ENCODE assay signal across 7 cellular contexts in genomic region chr1:156705321-156705917, GRCh38. TPM values are rescaled to one million over a fixed set of nuclear protein-coding genes. Genes with fewer than 3 reads are reported as not detected.
A peak's percentile ranks its signal among the peaks of the same experiment; 100 is the strongest.
DNase-seq lines count a peak whose midpoint lies in the region; ATAC-seq, FAIRE-seq and TF ChIP-seq lines count a peak whose summit lies in the region.

CRABP2 (minus strand) TSS chr1:156705583; CDS start chr1:156705446, 137 bp downstream.

- H2AFZ ChIP-seq in HepG2 (ENCODE audit: low read length), result no peak within 1 kb of the TSS

- H3K27me3 ChIP-seq in breast epithelium (no peaks in the 10 kb centered on the region), HepG2 (ENCODE audit: control insufficient read depth in 1 of 2, insufficient read depth in 2 of 2, low read length in 2 of 2) (peaks cover 11 to 81% of the 10 kb centered on the region in 2 experiments), stomach (peaks cover 0 to 68% (median 23%) of the 10 kb centered on the region in 3 donors)

- no peak within 1 kb of the TSS; the same call in 1 of the 2 replicates for H3K9ac ChIP-seq in HepG2 (ENCODE audit: insufficient read depth, low read depth, low read length)

- no peaks in the 10 kb centered on the region for H4K20me1 ChIP-seq in HepG2 (ENCODE audit: insufficient read depth, low read length)

- H3K4me1 ChIP-seq in breast epithelium, result peaks cover 43 to 54% of the 10 kb centered on the region in 2 donors
- peaks cover 25% of the 10 kb centered on the region for H3K4me1 ChIP-seq in HepG2 (ENCODE audit: insufficient read depth, low read length)
- H3K4me1 ChIP-seq in stomach, result peaks cover 26 to 58% (median 51%) of the 10 kb centered on the region in 4 donors

- BruUV-seq in HepG2 (replicated peaks; lab: Mats Ljungman, UMichigan), result no TSS peak

- H3K79me2 ChIP-seq in HepG2 (ENCODE audit: insufficient read depth, low read length), result no peaks in the 10 kb centered on the region

- H3K9me3 ChIP-seq in breast epithelium (no peaks in the 10 kb centered on the region), HepG2 (ENCODE audit: low read length) (no peaks in the 10 kb centered on the region), stomach (no peaks in the 10 kb centered on the region)

- H3K36me3 ChIP-seq in breast epithelium (no peaks in the 10 kb centered on the region), HepG2 (replicated peaks in 1 of 2; ENCODE audit: control insufficient read depth in 1 of 2, insufficient read depth in 2 of 2, low read length in 2 of 2) (no peaks in the 10 kb centered on the region), stomach (no peaks in the 10 kb centered on the region)

- no peak for FAIRE-seq in HepG2 (lab: Jason Lieb, UNC)

- CTCF ChIA-PET in HepG2 (lab: Yijun Ruan, JAX; ENCODE audit: low intra/inter-chr PET ratio, low total read pairs), result interaction anchor here (2.0 to 3.0 kb wide), 2 partner anchors 16 to 20 kb away, joined by 6 to 30 read pairs; no protein-coding TSS in a partner anchor

- peak within 1 kb of the TSS; percentile 92 to 94 for H3K27ac ChIP-seq in breast epithelium
- no peak within 1 kb of the TSS for H3K27ac ChIP-seq in HepG2 (ENCODE audit: extremely low read length, insufficient read depth, low read length)
- H3K27ac ChIP-seq in stomach, result peak within 1 kb of the TSS in 4 of 5 donors; percentile 32 to 83 (median 50)

- TF ChIP-seq POLR2A in breast epithelium (IDR thresholded peaks at IDR 0.05) (no peak), HepG2 (IDR thresholded peaks at IDR 0.05; ENCODE audit: insufficient read depth in 1 of 2, low read depth in 2 of 2, low read length in 2 of 2) (no peak), stomach (IDR thresholded peaks at IDR 0.05) (no peak)

- no peak for TF ChIP-seq RAD21 in HepG2 (CRISPR knock-in tag; IDR thresholded peaks at IDR 0.05)

- DNase-seq in HCEC 1CT, result peak; percentile 38
- peak; percentile 44 for DNase-seq in RPMI7951 (ENCODE audit: low read depth)
- DNase-seq in breast epithelium (ENCODE audit: low spot score in 2 of 2), result no peak
- DNase-seq in HepG2 (ENCODE audit: low spot score), result no peak
- no peak for DNase-seq in stomach

- no peak for TF ChIP-seq EP300 in HepG2 (IDR thresholded peaks at IDR 0.05; ENCODE audit: low read depth in 2 of 2, low read length in 2 of 2)
- TF ChIP-seq EP300 in HepG2 (CRISPR knock-in tag; IDR thresholded peaks at IDR 0.05; ENCODE audit: borderline replicate concordance), result no peak
- no peak for TF ChIP-seq EP300 in stomach (IDR thresholded peaks at IDR 0.05)

- TF ChIP-seq CTCF in breast epithelium (IDR thresholded peaks at IDR 0.05) (no peak), HepG2 (CRISPR knock-in tag; IDR thresholded peaks at IDR 0.05) (no peak), stomach (IDR thresholded peaks at IDR 0.05) (no peak)

- H3K4me3 ChIP-seq in breast epithelium (peak within 1 kb of the TSS; percentile 42 to 72 (median 54)), HepG2 (replicated peaks in 1 of 3; ENCODE audit: insufficient read depth in 1 of 3, low read depth in 2 of 3, low read length in 3 of 3) (peak within 1 kb of the TSS; percentile 41 to 66 (median 52)), stomach (peak within 1 kb of the TSS; percentile 40 to 56 (median 44))

- intact Hi-C loops in breast epithelium (cut with DNase I; ENCODE audit: low total_unique reads) (no loop called here), HepG2 (cut with micrococcal nuclease; ENCODE audit: unreplicated experiment) (no loop called here), stomach (cut with DNase I; ENCODE audit: low total_unique reads) (no loop called here)

- WGBS in HepG2 (ENCODE audit: low lambda C conversion rate), result 4% methylated on average over 16 of the region's 42 CpGs
- 1 to 4% (median 2%) methylated on average over 18 to 42 of the region's 42 CpGs for WGBS in stomach, 5 donors

- POLR2A ChIA-PET in HepG2 (lab: Yijun Ruan, JAX), result interaction anchor here (1.2 to 3.2 kb wide), 5 partner anchors 16 to 44 kb away, joined by 3 to 20 read pairs (median 4); partner anchors contain the start of genes ISG20L2 and METTL25B

- in situ Hi-C loops in HepG2 (cut with HindIII; ENCODE audit: extremely low pct_ligation_motif_present, low pct_unique_long_range_greater_than_20kb), result no loop called here

- H3K4me2 ChIP-seq in HepG2 (ENCODE audit: low read depth, low read length), result peak within 1 kb of the TSS; percentile 91

- ATAC-seq in HepG2, result peak; percentile 14
- ATAC-seq in GM21515 (IDR thresholded peaks at IDR 0.05; ENCODE audit: unreplicated experiment), result no peak
- ATAC-seq in GM21423 (IDR thresholded peaks at IDR 0.05; ENCODE audit: unreplicated experiment), result no peak

TF ChIP-seq in HepG2, 621 proteins besides CTCF, POLR2A, EP300 and RAD21 (continues in another document):
- 0 out of 2 replicates have a peak, but pooled peaks have one; percentile 3 for TF ChIP-seq ARID5B (CRISPR knock-in tag; IDR thresholded peaks at IDR 0.05)
- no peak for TF ChIP-seq FOSL2 (CRISPR knock-in tag; IDR thresholded peaks at IDR 0.05)
- no peak for TF ChIP-seq MAZ (IDR thresholded peaks at IDR 0.05; ENCODE audit: borderline replicate concordance, low read depth, low read length)
- TF ChIP-seq MAZ (CRISPR knock-in tag; IDR thresholded peaks at IDR 0.05; ENCODE audit: low read depth), result 0 out of 2 replicates have a peak, but pooled peaks have one; percentile 10

RNA-seq across cellular contexts. Expression of gene CRABP2, which starts in this region (rescaled TPM):
- total RNA-seq in RPMI7951 (2014; rRNA removed; shearing (Covaris generic)), result 66.6 and 81.6 TPM in 2 replicates
- total RNA-seq in breast epithelium (10 to 100 TPM in 2 of 3 donors, 1 to 10 TPM in 1; 4.2 to 61.6 (median 28.2) TPM), HepG2 (2016; rRNA removed; fragmentation: Illumina TruSeq; extraction: Trizol) (0.21 and 0.60 TPM in 2 replicates), stomach (1 to 10 TPM in 1 of 5 donors, under 1 TPM in 1, not detected in 3; 0.72 to 2.0 TPM)
- total RNA-seq in HepG2 (2016; cell fraction: cytosol; rRNA removed; fragmentation: Illumina TruSeq; extraction: Trizol; ENCODE audit: low read depth), result not detected in 2 replicates
- total RNA-seq in HepG2 (2016; cell fraction: insoluble cytoplasmic fraction; rRNA removed; fragmentation: Illumina TruSeq; extraction: Trizol), result 0.28 TPM in 1 of 2 replicates, not detected in the other
- total RNA-seq in HepG2 (2016; cell fraction: membrane; rRNA removed; fragmentation: Illumina TruSeq; extraction: Trizol), result not detected in 2 replicates
- not detected in 2 replicates for total RNA-seq in HepG2 (2016; cell fraction: nucleus; rRNA removed; fragmentation: Illumina TruSeq; extraction: Trizol)
- polyA plus RNA-seq in HepG2 (2011; rRNA removed) (0.37 and 0.40 TPM in 2 replicates), stomach (100 to 1,000 TPM in 1 of 3 donors, 1 to 10 TPM in 2; 6.9 to 207 (median 7.5) TPM)
- polyA plus RNA-seq in HepG2 (2011; cell fraction: cytosol; rRNA removed), result 0.14 and 0.16 TPM in 2 replicates
- 0.50 and 0.85 TPM in 2 replicates for polyA plus RNA-seq in HepG2 (2011; cell fraction: nucleus; rRNA removed)
- polyA plus RNA-seq in HepG2 (2012), result 1.3 TPM in 1 of 2 replicates, not detected in the other
- polyA plus RNA-seq in HepG2 (2016; cell fraction: cytosol; fragmentation: Illumina TruSeq; extraction: Trizol; ENCODE audit: low read depth), result 0.24 TPM in 1 of 2 replicates, not detected in the other
- polyA plus RNA-seq in HepG2 (2016; cell fraction: insoluble cytoplasmic fraction; fragmentation: Illumina TruSeq; extraction: Trizol; ENCODE audit: low read depth), result 0.57 and 0.99 TPM in 2 replicates
- not detected in 2 replicates for polyA plus RNA-seq in HepG2 (2016; cell fraction: membrane; fragmentation: Illumina TruSeq; extraction: Trizol; ENCODE audit: low read depth)
- 0.51 and 1.8 TPM in 2 replicates for polyA plus RNA-seq in HepG2 (2016; cell fraction: nucleus; fragmentation: Illumina TruSeq; extraction: Trizol; ENCODE audit: insufficient read depth, low read depth)
- polyA minus RNA-seq in HepG2 (2011; rRNA and poly(A)+ RNA removed; ENCODE audit: low replicate concordance), result 1.2 TPM in 1 of 2 replicates, not detected in the other
- polyA minus RNA-seq in HepG2 (2011; cell fraction: cytosol; rRNA and poly(A)+ RNA removed), result not detected in 2 replicates
- not detected in 2 replicates for polyA minus RNA-seq in HepG2 (2011; cell fraction: nucleus; rRNA and poly(A)+ RNA removed)

Comparison
In these comparisons a context has a peak if more than half of its experiments do, and no peak if none do; other contexts are left out.
1. DNase-seq: peak in HCEC 1CT (single experiment) and RPMI7951 (single experiment); none in breast epithelium (0 of 2), HepG2 (single experiment) and stomach (single experiment).
2. Peak in every context shown above with its lines, with median percentiles within 50 percentile points of each other: H3K4me3 ChIP-seq.